In genomic region chr5:180333661-180334060, GRCh38 we compare ENCODE assay signal across 14 cellular contexts. TPM values are rescaled to one million over a fixed set of nuclear protein-coding genes. Genes with fewer than 3 reads are reported as not detected.
DNase-seq lines count a peak whose midpoint lies in the region; ATAC-seq, FAIRE-seq and TF ChIP-seq lines count a peak whose summit lies in the region.
"Had no signal": no experiment of that assay in that cellular context is flagged by ENCODE, and none has a peak within 500 bp of the region (broad histone marks: within the 10 kb centered on the region; RNA-seq: fewer than 3 reads in every experiment).

No MANE protein-coding gene starts in this region.

- TF ChIP-seq CTCF in PC-3 (conservative IDR thresholded peaks at IDR 0.05; ENCODE audit: low read depth, low read length) (no peak), H1 (IDR thresholded peaks at IDR 0.05; ENCODE audit: control extremely low read depth in 1 of 3, insufficient read depth in 1 of 3, low read depth in 1 of 3, low read length in 3 of 3) (no peak)

- no peak for TF ChIP-seq RAD21 in H1 (IDR thresholded peaks at IDR 0.05 in 1 of 2, conservative IDR thresholded peaks at IDR 0.05 in 1 of 2; ENCODE audit: low read depth in 2 of 2, low read length in 2 of 2)

- H2BK15ac ChIP-seq in H1 (ENCODE audit: low read length) = no peak overlapping the region

- FAIRE-seq in H1 (lab: Jason Lieb, UNC) = no peak

- no peak overlapping the region for H3K14ac ChIP-seq in H1 (ENCODE audit: insufficient read length)

- H3K79me2 ChIP-seq in PC-3 (ENCODE audit: low read length) (no peaks in the 10 kb centered on the region), H1 (ENCODE audit: control insufficient read depth in 1 of 2, insufficient read depth in 2 of 2, low read length in 2 of 2) (peaks cover 0 to 3% of the 10 kb centered on the region in 2 experiments; a peak in 1 of 4 replicates)
- H3K79me2 ChIP-seq: parathyroid adenoma had no signal

- intact Hi-C loops in PC-3 (cut with micrococcal nuclease) = loop anchor here (1.0 to 5.0 kb wide), 2 partner anchors 20 to 139 kb away; partner anchors contain the start of gene GFPT2

- H3K27ac ChIP-seq in PC-3 (ENCODE audit: low read length) (peak overlapping the region; percentile 91), H1 (ENCODE audit: low read depth, low read length) (no peak overlapping the region)
- H3K27ac ChIP-seq: parathyroid adenoma had no signal

- H2AFZ ChIP-seq in PC-3 (ENCODE audit: low read length) = no peak overlapping the region
- H2AFZ ChIP-seq in H1 (ENCODE audit: low read length) = no peak overlapping the region
- H2AFZ ChIP-seq: parathyroid adenoma had no signal

- no peaks in the 10 kb centered on the region for H3K23me2 ChIP-seq in H1 (ENCODE audit: low read depth, low read length)

- H3K79me1 ChIP-seq in H1 (ENCODE audit: low read depth, low read length) = peaks cover 2% of the 10 kb centered on the region; the same call in 1 of the 2 replicates

- no peaks in the 10 kb centered on the region for H3K9me2 ChIP-seq in PC-3 (replicated peaks; ENCODE audit: low read length)

- H3K27me3 ChIP-seq in PC-3 (ENCODE audit: low read length) (no peaks in the 10 kb centered on the region), H1 (replicated peaks in 1 of 4; ENCODE audit: control insufficient read depth in 3 of 4, extremely low read depth in 1 of 4, insufficient read depth in 3 of 4, low read length in 3 of 4) (no peaks in the 10 kb centered on the region)

- no TSS peak for BruUV-seq in PC-3 (replicated peaks; lab: Mats Ljungman, UMichigan)

- H3K56ac ChIP-seq in H1 (replicated peaks; ENCODE audit: insufficient read length, low read depth, low read length) = no peak overlapping the region

- peaks cover 43% of the 10 kb centered on the region for H3K4me1 ChIP-seq in PC-3 (ENCODE audit: insufficient read depth, low read length)
- H3K4me1 ChIP-seq in H1 (replicated peaks in 1 of 4; ENCODE audit: control insufficient read depth in 3 of 4, insufficient read depth in 4 of 4, low read length in 3 of 4) = peaks cover 12 to 16% (median 12%) of the 10 kb centered on the region in 4 experiments
- H3K4me1 ChIP-seq: parathyroid adenoma had no signal

- H2BK12ac ChIP-seq in H1 (ENCODE audit: low read depth, low read length) = peak overlapping the region; percentile 71; the same call in 1 of the 2 replicates

- peak overlapping the region; percentile 54; the same call in 1 of the 2 replicates for H2BK5ac ChIP-seq in H1 (ENCODE audit: low read depth, low read length)

- H3K23ac ChIP-seq in H1 (ENCODE audit: insufficient read length) = no peak overlapping the region

- peak overlapping the region; percentile 60 for H3K9ac ChIP-seq in PC-3 (ENCODE audit: low read length)
- no peak overlapping the region for H3K9ac ChIP-seq in H1 (replicated peaks in 1 of 4; ENCODE audit: extremely low read depth in 1 of 4, low read depth in 3 of 4, low read length in 3 of 4)
- H3K9ac ChIP-seq: parathyroid adenoma had no signal

- peaks cover 3% of the 10 kb centered on the region for H3F3A ChIP-seq in PC-3 (ENCODE audit: low read length, unreplicated experiment)

- DNase-seq in EH (ENCODE audit: low read depth) (peak; percentile 68), PC-3 (peak; percentile 85), H1 (ENCODE audit: low read depth in 1 of 2, low spot score in 2 of 2) (no peak), renal cortical epithelial cell (ENCODE audit: low read depth) (peak; percentile 19), NCI-H2171 (lab: John Stamatoyannopoulos, UW) (no peak), SHP77 (lab: John Stamatoyannopoulos, UW) (no peak), Kasumi-1 (lab: John Stamatoyannopoulos, UW) (no peak), NCI-H748 treated with DMSO at 0.1 percent for 48 hours (lab: John Stamatoyannopoulos, UW) (no peak)
- DNase-seq: activated CD4-positive, alpha-beta T cell treated with anti-CD3 and anti-CD28 coated beads for 1 hour; activated T-cell treated with anti-CD3 and anti-CD28 coated beads, Interleukin-2, amount 50 U/mL, for 1 hour; C1 segment of cervical spinal cord; NCI-H146; stimulated activated CD4-positive, alpha-beta T cell treated with anti-CD3 and anti-CD28 coated beads, Interleukin-1b, Interleukin-23, amount 100 ng/mL, for 48 hours had no signal

- H3K4me3 ChIP-seq in PC-3 (ENCODE audit: low read length) (no peak overlapping the region), H1 (ENCODE audit: extremely low read depth in 1 of 4, insufficient read depth in 2 of 4, low read depth in 3 of 4, low read length in 4 of 4) (no peak overlapping the region)

- H3K36me3 ChIP-seq in PC-3 (ENCODE audit: low read depth, low read length) (no peaks in the 10 kb centered on the region), H1 (ENCODE audit: control insufficient read depth in 2 of 4, insufficient read depth in 4 of 4, low read length in 3 of 4) (peaks cover 43 to 69% (median 64%) of the 10 kb centered on the region in 4 experiments)

- no peak overlapping the region for H4K5ac ChIP-seq in H1 (ENCODE audit: insufficient read length, low read depth, low read length)

- TF ChIP-seq POLR2A in H1 (IDR thresholded peaks at IDR 0.05; ENCODE audit: control extremely low read depth in 1 of 2, low read depth in 2 of 2, low read length in 2 of 2) = no peak

- H2BK20ac ChIP-seq in H1 (ENCODE audit: low read length) = no peak overlapping the region; the same call in 1 of the 2 replicates

- CTCF ChIA-PET in PC-3 (lab: Charles Lee) (interaction anchor here (0.5 to 0.6 kb wide), 2 partner anchors 19 to 20 kb away, joined by 3 read pairs; no protein-coding TSS in a partner anchor), H1 (lab: Charles Lee; ENCODE audit: partially characterized antibody) (interaction anchor here (1.4 to 14.0 kb wide), 4 partner anchors 10 to 139 kb away, joined by 3 to 192 read pairs (median 28); no protein-coding TSS in a partner anchor)

- H2BK120ac ChIP-seq in H1 (replicated peaks; ENCODE audit: low read depth, low read length) = no peak overlapping the region

- no peak overlapping the region for H2AK5ac ChIP-seq in H1 (ENCODE audit: low read depth, low read length)

- H4K20me1 ChIP-seq in PC-3 (ENCODE audit: low read length) (no peaks in the 10 kb centered on the region), H1 (replicated peaks in 1 of 2; ENCODE audit: control insufficient read depth in 1 of 2, insufficient read depth in 2 of 2, low read length in 2 of 2) (peaks cover 0 to 2% of the 10 kb centered on the region in 2 experiments)

- H3K9me3 ChIP-seq in PC-3 (ENCODE audit: low read length) (no peaks in the 10 kb centered on the region), H1 (ENCODE audit: insufficient read depth in 2 of 2, low read depth in 1 of 2, low read length in 1 of 2) (no peaks in the 10 kb centered on the region)

- POLR2A ChIA-PET in PC-3 (lab: Charles Lee; ENCODE audit: unreplicated experiment) (no interaction called here), H1 (lab: Charles Lee; ENCODE audit: partially characterized antibody) (interaction anchor here (0.8 to 10.9 kb wide), 2 partner anchors 9 to 11 kb away, joined by 4 to 146 read pairs; no protein-coding TSS in a partner anchor)

- no peak for TF ChIP-seq EP300 in H1 (IDR thresholded peaks at IDR 0.05; ENCODE audit: borderline replicate concordance in 1 of 2, low read depth in 2 of 2, low read length in 2 of 2)

- ATAC-seq in PC-3 = peak; percentile 67

- H3K4ac ChIP-seq in H1 (replicated peaks; ENCODE audit: insufficient read length, low read depth, low read length) = no peak overlapping the region

- 92% methylated on average over 4 of the region's 4 CpGs; no CpG with 5 or more reads in 1 of the 2 experiments for WGBS in H1 (ENCODE audit: extremely low coverage in 1 of 2, insufficient coverage in 1 of 2, insufficient read length in 1 of 2, insufficient replicate concordance in 2 of 2, low coverage in 1 of 2, low lambda C conversion rate in 2 of 2, missing lambda C conversion rate in 1 of 2), 2 experiments

- H3K4me2 ChIP-seq in PC-3 (ENCODE audit: low read length) (peak overlapping the region; percentile 55), H1 (ENCODE audit: insufficient read depth in 1 of 2, low read depth in 2 of 2, low read length in 2 of 2) (no peak overlapping the region)

- H4K8ac ChIP-seq in H1 (ENCODE audit: extremely low read depth, insufficient read depth, low read length) = no peak overlapping the region

- H4K91ac ChIP-seq in H1 (replicated peaks; ENCODE audit: insufficient read length, low read length) = peak overlapping the region; percentile 19

- peak overlapping the region; percentile 32; the same call in 1 of the 2 replicates for H3K18ac ChIP-seq in H1 (ENCODE audit: extremely low read depth, low read length)

TF ChIP-seq in H1, 55 proteins besides CTCF, POLR2A, EP300 and RAD21 (continues in another document):
- no peak for TF ChIP-seq CHD1 (IDR thresholded peaks at IDR 0.05; ENCODE audit: low read depth, low read length)
- no peak for TF ChIP-seq TEAD4 (IDR thresholded peaks at IDR 0.05; ENCODE audit: low read depth, low read length)
- TF ChIP-seq CREB1 (IDR thresholded peaks at IDR 0.05) = no peak
- TF ChIP-seq PHF8 (conservative IDR thresholded peaks at IDR 0.05; ENCODE audit: low read depth, low read length) = no peak
- no peak for TF ChIP-seq TAF7 (optimal IDR thresholded peaks at IDR 0.05; ENCODE audit: borderline replicate concordance, low read depth, low read length)
- no peak for TF ChIP-seq GTF2F1 (IDR thresholded peaks at IDR 0.05; ENCODE audit: borderline replicate concordance, low read depth, low read length)

RNA-seq across cellular contexts. Expression of gene GFPT2, which starts 19.5 kb away (rescaled TPM):
- total RNA-seq in PC-3 (2014; rRNA removed) (2.2 and 5.9 TPM in 2 replicates), renal cortical epithelial cell (2.6 and 10.2 TPM in 2 replicates)
- 141 and 143 TPM in 2 replicates for total RNA-seq in H1 (2021; fragmentation: NEBNext Ultra II Directional; extraction: Animal tissue kit (Norgen Biotek cat#: 25700))
- 83.7 and 90.0 TPM in 2 replicates for polyA plus RNA-seq in H1 (2011; rRNA removed)
- 101 TPM for polyA plus RNA-seq in H1 (2011; cell fraction: cytosol; rRNA removed)
- 136 TPM for polyA plus RNA-seq in H1 (2011; cell fraction: nucleus; rRNA removed)
- polyA plus RNA-seq in H1 (2012, experiment 1 of 2) = 78.6 to 104 TPM (median 83.3 TPM) in 4 replicates
- polyA plus RNA-seq in H1 (2012, experiment 2 of 2) = 47.5 TPM
- 73.7 TPM for polyA plus RNA-seq in H1 (2013, experiment 1 of 2)
- polyA plus RNA-seq in H1 (2013, experiment 2 of 2) = 66.5 TPM
- 118 and 127 TPM in 2 replicates for polyA minus RNA-seq in H1 (2011; rRNA and poly(A)+ RNA removed)
- polyA minus RNA-seq in H1 (2011; cell fraction: cytosol; rRNA and poly(A)+ RNA removed) = 56.6 TPM
- 80.8 TPM for polyA minus RNA-seq in H1 (2011; cell fraction: nucleus; rRNA and poly(A)+ RNA removed)

RNA-seq across cellular contexts. Expression of gene MAPK9, which starts 41.8 kb away (rescaled TPM):
- total RNA-seq in PC-3 (2014; rRNA removed) (26.5 and 35.9 TPM in 2 replicates), renal cortical epithelial cell (31.3 and 32.3 TPM in 2 replicates)
- 37.9 and 43.7 TPM in 2 replicates for total RNA-seq in H1 (2021; fragmentation: NEBNext Ultra II Directional; extraction: Animal tissue kit (Norgen Biotek cat#: 25700))
- polyA plus RNA-seq in H1 (2011; rRNA removed) = 18.3 and 22.3 TPM in 2 replicates
- polyA plus RNA-seq in H1 (2011; cell fraction: cytosol; rRNA removed) = 27.1 TPM
- polyA plus RNA-seq in H1 (2011; cell fraction: nucleus; rRNA removed) = 16.9 TPM
- polyA plus RNA-seq in H1 (2012, experiment 1 of 2) = 20.5 to 30.0 TPM (median 24.3 TPM) in 4 replicates
- 2.9 TPM for polyA plus RNA-seq in H1 (2012, experiment 2 of 2)
- 21.8 TPM for polyA plus RNA-seq in H1 (2013, experiment 1 of 2)
- 22.3 TPM for polyA plus RNA-seq in H1 (2013, experiment 2 of 2)
- polyA minus RNA-seq in H1 (2011; rRNA and poly(A)+ RNA removed) = 47.8 and 64.8 TPM in 2 replicates
- 17.2 TPM for polyA minus RNA-seq in H1 (2011; cell fraction: cytosol; rRNA and poly(A)+ RNA removed)
- 28.5 TPM for polyA minus RNA-seq in H1 (2011; cell fraction: nucleus; rRNA and poly(A)+ RNA removed)

Comparison
In these comparisons a context has a peak if more than half of its experiments do, and no peak if none do; other contexts are left out.
1. DNase-seq: peak in EH (single experiment), PC-3 (single experiment) and renal cortical epithelial cell (single experiment); none in H1 (0 of 2), NCI-H2171 (single experiment), SHP77 (0 of 2), Kasumi-1 (0 of 2) and NCI-H748 treated with DMSO at 0.1 percent for 48 hours (single experiment).
2. RNA of gene GFPT2, which starts 19.5 kb away (total RNA-seq): 141 to 143 TPM in H1; 2.6 to 10.2 TPM in renal cortical epithelial cell and 2.2 to 5.9 TPM in PC-3; every median in the first group is over 10 times any median in the second.